Comparison of ENCODE assay signal across 16 cellular contexts in genomic region chr10:81027223-81027622, GRCh38.
"Had no signal": no experiment of that assay in that cellular context is flagged by ENCODE, and none has a peak within 500 bp of the region (broad histone marks: within the 10 kb centered on the region; RNA-seq: fewer than 3 reads in every experiment).

No MANE protein-coding gene starts in this region.

- DNase-seq: activated CD4-positive, alpha-beta memory T cell treated with anti-CD3 and anti-CD28 coated beads for 36 hours; activated gamma-delta T cell treated with Interleukin-2 at 50 U/mL for 16 hours; activated T-cell treated with anti-CD3 and anti-CD28 coated beads for 4 hours; heart right ventricle; left colon; lower lobe of right lung; nucleus accumbens; sigmoid colon; stimulated activated CD4-positive, alpha-beta T cell treated with anti-CD3 and anti-CD28 coated beads, Interleukin-12 subunit alpha, Interleukin-12 subunit beta, amount 100 ng/mL, for 4 hours; stimulated activated CD4-positive, alpha-beta T cell treated with anti-CD3 and anti-CD28 coated beads, Interleukin-1b, Interleukin-23, amount 100 ng/mL, for 48 hours; stimulated activated CD8-positive, alpha-beta memory T cell treated with anti-CD3 and anti-CD28 coated beads, Interleukin-4, amount 100 ng/mL, for 48 hours; stimulated activated naive CD4-positive, alpha-beta T cell; thyroid gland had no signal

- H3K4me3 ChIP-seq: coronary artery, gastroesophageal sphincter, heart right ventricle, lower lobe of right lung, sigmoid colon, thyroid gland had no signal

- H3K9me3 ChIP-seq: gastroesophageal sphincter, lower lobe of right lung, sigmoid colon, thyroid gland had no signal

- ATAC-seq: gastroesophageal sphincter, heart right ventricle, left colon, lower lobe of right lung had no signal

- H3K27ac ChIP-seq: coronary artery, gastroesophageal sphincter, heart right ventricle, lower lobe of right lung, sigmoid colon, thyroid gland, VCaP had no signal

- H3K4me1 ChIP-seq: gastroesophageal sphincter, heart right ventricle, lower lobe of right lung, sigmoid colon, thyroid gland had no signal

- H3K36me3 ChIP-seq: gastroesophageal sphincter, heart right ventricle, lower lobe of right lung, sigmoid colon, thyroid gland had no signal

- H3K27me3 ChIP-seq: gastroesophageal sphincter, heart right ventricle, sigmoid colon, thyroid gland had no signal
